Comparison of ENCODE assay signal across 1 cellular context in the genomic region with DNA sequence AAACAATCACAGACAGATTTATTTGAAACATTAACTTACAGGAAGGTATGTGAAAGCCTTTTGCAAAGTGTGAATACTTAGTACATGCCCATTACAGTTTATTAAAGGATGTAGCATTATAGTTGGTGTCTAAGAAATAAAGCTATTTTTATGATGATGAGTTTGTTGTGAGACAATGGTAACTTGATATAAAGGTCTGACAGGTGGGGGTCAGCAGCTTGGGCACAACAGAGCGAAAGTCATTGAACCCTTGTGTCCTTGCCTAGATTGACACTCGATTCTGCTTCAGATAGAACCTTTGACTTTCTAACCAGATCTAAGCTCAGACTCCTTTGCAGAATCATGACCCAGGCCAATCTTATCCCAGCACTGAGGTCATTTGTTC.
TF ChIP-seq lines count a peak whose summit lies in the region.

No MANE protein-coding gene starts in this region.

TF ChIP-seq in SK-N-SH, 30 proteins besides CTCF, POLR2A, EP300 and RAD21 (continued from another document):
- TF ChIP-seq, protein P1, sequence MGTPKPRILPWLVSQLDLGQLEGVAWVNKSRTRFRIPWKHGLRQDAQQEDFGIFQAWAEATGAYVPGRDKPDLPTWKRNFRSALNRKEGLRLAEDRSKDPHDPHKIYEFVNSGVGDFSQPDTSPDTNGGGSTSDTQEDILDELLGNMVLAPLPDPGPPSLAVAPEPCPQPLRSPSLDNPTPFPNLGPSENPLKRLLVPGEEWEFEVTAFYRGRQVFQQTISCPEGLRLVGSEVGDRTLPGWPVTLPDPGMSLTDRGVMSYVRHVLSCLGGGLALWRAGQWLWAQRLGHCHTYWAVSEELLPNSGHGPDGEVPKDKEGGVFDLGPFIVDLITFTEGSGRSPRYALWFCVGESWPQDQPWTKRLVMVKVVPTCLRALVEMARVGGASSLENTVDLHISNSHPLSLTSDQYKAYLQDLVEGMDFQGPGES (IDR thresholded peaks at IDR 0.05; ENCODE audit: low read depth, low read length), result no peak
- TF ChIP-seq, protein P2, sequence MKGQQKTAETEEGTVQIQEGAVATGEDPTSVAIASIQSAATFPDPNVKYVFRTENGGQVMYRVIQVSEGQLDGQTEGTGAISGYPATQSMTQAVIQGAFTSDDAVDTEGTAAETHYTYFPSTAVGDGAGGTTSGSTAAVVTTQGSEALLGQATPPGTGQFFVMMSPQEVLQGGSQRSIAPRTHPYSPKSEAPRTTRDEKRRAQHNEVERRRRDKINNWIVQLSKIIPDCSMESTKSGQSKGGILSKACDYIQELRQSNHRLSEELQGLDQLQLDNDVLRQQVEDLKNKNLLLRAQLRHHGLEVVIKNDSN (IDR thresholded peaks at IDR 0.05; ENCODE audit: borderline replicate concordance, low read depth), result no peak
- TF ChIP-seq GATA2 (CRISPR knock-in tag; IDR thresholded peaks at IDR 0.05) (no peak), RFX5 (IDR thresholded peaks at IDR 0.05; ENCODE audit: low read length) (no peak), NRF1 (IDR thresholded peaks at IDR 0.05; ENCODE audit: low read depth, low read length) (no peak), GABPA (IDR thresholded peaks at IDR 0.05; ENCODE audit: low read depth) (no peak)
- TF ChIP-seq, protein P3, sequence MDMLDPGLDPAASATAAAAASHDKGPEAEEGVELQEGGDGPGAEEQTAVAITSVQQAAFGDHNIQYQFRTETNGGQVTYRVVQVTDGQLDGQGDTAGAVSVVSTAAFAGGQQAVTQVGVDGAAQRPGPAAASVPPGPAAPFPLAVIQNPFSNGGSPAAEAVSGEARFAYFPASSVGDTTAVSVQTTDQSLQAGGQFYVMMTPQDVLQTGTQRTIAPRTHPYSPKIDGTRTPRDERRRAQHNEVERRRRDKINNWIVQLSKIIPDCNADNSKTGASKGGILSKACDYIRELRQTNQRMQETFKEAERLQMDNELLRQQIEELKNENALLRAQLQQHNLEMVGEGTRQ (IDR thresholded peaks at IDR 0.05; ENCODE audit: borderline replicate concordance, low read depth, low read length), result no peak
TF ChIP-seq in SK-N-SH: peak in this region for 0.
